Comparison of ENCODE assay signal across 13 cellular contexts in the genomic region with DNA sequence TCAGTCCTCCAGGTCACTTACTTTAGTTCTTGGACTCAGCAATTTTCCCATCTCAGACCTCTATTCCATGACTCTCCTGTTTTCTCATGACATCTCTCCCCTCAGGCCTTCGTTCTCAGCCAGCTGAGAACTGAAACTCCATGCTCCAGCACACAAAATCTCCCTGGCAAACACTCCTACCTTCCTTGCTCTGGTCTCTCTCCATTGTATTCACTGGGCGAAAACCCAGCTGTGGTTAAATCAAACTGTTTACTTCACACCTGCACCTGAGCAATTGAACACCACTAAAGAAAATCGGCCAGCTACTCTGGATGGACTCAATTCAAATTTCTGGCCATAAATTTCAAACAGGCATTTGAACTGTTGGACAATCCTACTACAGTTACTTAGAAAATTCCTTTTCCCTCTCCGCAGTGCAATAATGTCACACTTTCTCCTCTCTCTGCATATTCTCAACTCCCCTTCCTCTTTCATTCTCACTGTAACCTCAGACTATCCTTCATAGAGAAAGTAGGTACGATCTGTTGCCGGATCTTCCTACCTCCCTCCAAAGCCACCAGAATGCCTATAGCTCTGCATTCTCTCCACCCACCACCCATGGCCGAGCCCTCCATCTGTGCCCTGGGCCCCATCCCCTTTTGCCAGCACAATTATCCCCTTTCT.
DNase-seq lines count a peak whose midpoint lies in the region; ATAC-seq and TF ChIP-seq lines count a peak whose summit lies in the region.
"Had no signal": no experiment of that assay in that cellular context is flagged by ENCODE, and none has a peak within 500 bp of the region (broad histone marks: within the 10 kb centered on the region; RNA-seq: fewer than 3 reads in every experiment).

No MANE protein-coding gene starts in this region.

- no peaks in the 10 kb centered on the region for H3K36me3 ChIP-seq in HEK293 (ENCODE audit: control insufficient read depth in 2 of 2, insufficient read depth in 1 of 2, low read length in 2 of 2)
- no peaks in the 10 kb centered on the region for H3K36me3 ChIP-seq in psoas muscle (ENCODE audit: insufficient read depth in 1 of 2, low read depth in 1 of 2)

- 49 to 68% (median 53%) methylated on average over 7 of the region's 7 CpGs for WGBS in psoas muscle, 3 donors

- H3K4me3 ChIP-seq in HEK293 (ENCODE audit: low read depth, low read length), result no peak overlapping the region
- no peak overlapping the region for H3K4me3 ChIP-seq in psoas muscle

- DNase-seq in COLO668 (lab: John Stamatoyannopoulos, UW; ENCODE audit: unreplicated experiment) (peak; percentile 30), RPMI8226 (peak; percentile 68), psoas muscle (no peak), natural killer cell (no peak), KG1 (lab: John Stamatoyannopoulos, UW) (no peak)
- DNase-seq in activated CD4-positive, CD25-positive, alpha-beta regulatory T cell treated with anti-CD3 and anti-CD28 coated beads, Interleukin-2, amount 50 U/mL, for 72 hours, result no peak
- DNase-seq: activated CD4-positive, CD25-positive, alpha-beta regulatory T cell; activated CD8-positive, alpha-beta memory T cell treated with anti-CD3 and anti-CD28 coated beads, Interleukin-2, amount 50 U/mL, for 48 hours; activated naive CD8-positive, alpha-beta T cell treated with anti-CD3 and anti-CD28 coated beads, Interleukin-2, amount 10 ng/mL, durations not matched to agents 7 days and 5 days; NCI-H1436; stimulated activated CD4-positive, alpha-beta T cell treated with anti-CD3 and anti-CD28 coated beads, Interleukin-12 subunit alpha, Interleukin-12 subunit beta, amount 100 ng/mL, for 4 hours had no signal

- H3K27ac Mint-ChIP-seq in natural killer cell, result no peak overlapping the region
- H3K27ac Mint-ChIP-seq: activated naive CD8-positive, alpha-beta T cell treated with anti-CD3 and anti-CD28 coated beads, Interleukin-2, amount 10 ng/mL, durations not matched to agents 7 days and 5 days had no signal

- POLR2A ChIA-PET in HEK293 (lab: Yijun Ruan, JAX), result interaction anchor here (1.1 kb wide), 1 partner anchor 110 kb away, joined by 3 read pairs; no protein-coding TSS in a partner anchor

- no peaks in the 10 kb centered on the region for H3K9me3 Mint-ChIP-seq in natural killer cell
- H3K9me3 Mint-ChIP-seq: activated naive CD8-positive, alpha-beta T cell treated with anti-CD3 and anti-CD28 coated beads, Interleukin-2, amount 10 ng/mL, durations not matched to agents 7 days and 5 days had no signal

- H3K9me3 ChIP-seq in HEK293 (ENCODE audit: control insufficient read depth, insufficient read depth, low read depth, low read length), result no peaks in the 10 kb centered on the region
- no peaks in the 10 kb centered on the region for H3K9me3 ChIP-seq in psoas muscle

- H3K4me1 Mint-ChIP-seq in natural killer cell, result no peaks in the 10 kb centered on the region

- no peak overlapping the region for H3K4me3 Mint-ChIP-seq in natural killer cell
- H3K4me3 Mint-ChIP-seq: activated naive CD8-positive, alpha-beta T cell treated with anti-CD3 and anti-CD28 coated beads, Interleukin-2, amount 10 ng/mL, durations not matched to agents 7 days and 5 days had no signal

- no peaks in the 10 kb centered on the region for H3K27me3 ChIP-seq in psoas muscle (ENCODE audit: insufficient read depth in 3 of 3, low read length in 2 of 3)

- CTCF ChIA-PET in HEK293 (lab: Yijun Ruan, JAX), result interaction anchor here (0.8 to 1.4 kb wide), 8 partner anchors 25 to 338 kb away, joined by 3 to 4 read pairs (median 3); no protein-coding TSS in a partner anchor

- no peak for ATAC-seq in psoas muscle
- ATAC-seq in natural killer cell, result no peak
- no peak for ATAC-seq in SK-N-SH treated with all-trans-retinoic acid at 6 μM for 48 hours

- H3K27ac ChIP-seq in HEK293 (ENCODE audit: extremely low read depth, low read depth, low read length), result no peak overlapping the region
- peak overlapping the region; percentile 93 for H3K27ac ChIP-seq in psoas muscle

- peaks cover 4% of the 10 kb centered on the region for H3K4me1 ChIP-seq in HEK293 (ENCODE audit: control insufficient read depth, insufficient read depth, low read length)
- H3K4me1 ChIP-seq in psoas muscle, result peaks cover 39% of the 10 kb centered on the region

- no peaks in the 10 kb centered on the region for H3K36me3 Mint-ChIP-seq in natural killer cell
- H3K36me3 Mint-ChIP-seq: activated naive CD8-positive, alpha-beta T cell treated with anti-CD3 and anti-CD28 coated beads, Interleukin-2, amount 10 ng/mL, durations not matched to agents 7 days and 5 days had no signal

- no peak for TF ChIP-seq CTCF in HEK293 (tag by site-specific recombination; IDR thresholded peaks at IDR 0.05)
- TF ChIP-seq CTCF in psoas muscle (IDR thresholded peaks at IDR 0.05), result no peak
- no peak for TF ChIP-seq CTCF in natural killer cell (IDR thresholded peaks at IDR 0.05)

- intact Hi-C loops in psoas muscle (cut with DNase I) (loop anchor here in 1 of 2 donors (10.0 kb wide), 1 partner anchor 527 kb away; no protein-coding TSS in a partner anchor), natural killer cell (cut with micrococcal nuclease) (no loop called here)

- H3K27me3 Mint-ChIP-seq in natural killer cell (ENCODE audit: low read depth in 2 of 2), result peaks cover 9 to 12% of the 10 kb centered on the region in 2 donors

TF ChIP-seq in HEK293, 187 proteins besides CTCF, POLR2A, EP300 and RAD21:
- TF ChIP-seq RBAK (tag by site-specific recombination; IDR thresholded peaks at IDR 0.05) (no peak), ZNF221 (tag by site-specific recombination; IDR thresholded peaks at IDR 0.05; ENCODE audit: borderline replicate concordance) (no peak), ZNF391 (tag by site-specific recombination; IDR thresholded peaks at IDR 0.05; ENCODE audit: borderline replicate concordance, low read depth) (no peak), ZNF146 (tag by site-specific recombination; IDR thresholded peaks at IDR 0.05) (no peak), PRDM1 (tag by site-specific recombination; IDR thresholded peaks at IDR 0.05) (peak; percentile 55), ZNF558 (tag by site-specific recombination; IDR thresholded peaks at IDR 0.05) (no peak), ZNF600 (tag by site-specific recombination; IDR thresholded peaks at IDR 0.05) (peak; percentile 28; the same call in 1 of the 2 replicates)
TF ChIP-seq in HEK293: peak in this region for 2.

TF ChIP-seq in SK-N-SH treated with all-trans-retinoic acid at 6 μM for 48 hours, 23 proteins besides CTCF, POLR2A, EP300 and RAD21:
- TF ChIP-seq, protein P1, sequence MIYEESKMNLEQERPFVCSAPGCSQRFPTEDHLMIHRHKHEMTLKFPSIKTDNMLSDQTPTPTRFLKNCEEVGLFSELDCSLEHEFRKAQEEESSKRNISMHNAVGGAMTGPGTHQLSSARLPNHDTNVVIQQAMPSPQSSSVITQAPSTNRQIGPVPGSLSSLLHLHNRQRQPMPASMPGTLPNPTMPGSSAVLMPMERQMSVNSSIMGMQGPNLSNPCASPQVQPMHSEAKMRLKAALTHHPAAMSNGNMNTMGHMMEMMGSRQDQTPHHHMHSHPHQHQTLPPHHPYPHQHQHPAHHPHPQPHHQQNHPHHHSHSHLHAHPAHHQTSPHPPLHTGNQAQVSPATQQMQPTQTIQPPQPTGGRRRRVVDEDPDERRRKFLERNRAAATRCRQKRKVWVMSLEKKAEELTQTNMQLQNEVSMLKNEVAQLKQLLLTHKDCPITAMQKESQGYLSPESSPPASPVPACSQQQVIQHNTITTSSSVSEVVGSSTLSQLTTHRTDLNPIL (CRISPR knock-in tag; IDR thresholded peaks at IDR 0.05; ENCODE audit: low read depth), result no peak
- TF ChIP-seq TOX (CRISPR knock-in tag; IDR thresholded peaks at IDR 0.05; ENCODE audit: borderline replicate concordance), result no peak
- TF ChIP-seq ZNF70 (CRISPR knock-in tag; IDR thresholded peaks at IDR 0.05), result no peak
- no peak for TF ChIP-seq ZNF565 (CRISPR knock-in tag; conservative IDR thresholded peaks at IDR 0.05; ENCODE audit: low read depth)
- no peak for TF ChIP-seq ESRRG (CRISPR knock-in tag; IDR thresholded peaks at IDR 0.05)
- no peak for TF ChIP-seq BACH2 (CRISPR knock-in tag; IDR thresholded peaks at IDR 0.05; ENCODE audit: borderline replicate concordance)
- TF ChIP-seq, protein P2, sequence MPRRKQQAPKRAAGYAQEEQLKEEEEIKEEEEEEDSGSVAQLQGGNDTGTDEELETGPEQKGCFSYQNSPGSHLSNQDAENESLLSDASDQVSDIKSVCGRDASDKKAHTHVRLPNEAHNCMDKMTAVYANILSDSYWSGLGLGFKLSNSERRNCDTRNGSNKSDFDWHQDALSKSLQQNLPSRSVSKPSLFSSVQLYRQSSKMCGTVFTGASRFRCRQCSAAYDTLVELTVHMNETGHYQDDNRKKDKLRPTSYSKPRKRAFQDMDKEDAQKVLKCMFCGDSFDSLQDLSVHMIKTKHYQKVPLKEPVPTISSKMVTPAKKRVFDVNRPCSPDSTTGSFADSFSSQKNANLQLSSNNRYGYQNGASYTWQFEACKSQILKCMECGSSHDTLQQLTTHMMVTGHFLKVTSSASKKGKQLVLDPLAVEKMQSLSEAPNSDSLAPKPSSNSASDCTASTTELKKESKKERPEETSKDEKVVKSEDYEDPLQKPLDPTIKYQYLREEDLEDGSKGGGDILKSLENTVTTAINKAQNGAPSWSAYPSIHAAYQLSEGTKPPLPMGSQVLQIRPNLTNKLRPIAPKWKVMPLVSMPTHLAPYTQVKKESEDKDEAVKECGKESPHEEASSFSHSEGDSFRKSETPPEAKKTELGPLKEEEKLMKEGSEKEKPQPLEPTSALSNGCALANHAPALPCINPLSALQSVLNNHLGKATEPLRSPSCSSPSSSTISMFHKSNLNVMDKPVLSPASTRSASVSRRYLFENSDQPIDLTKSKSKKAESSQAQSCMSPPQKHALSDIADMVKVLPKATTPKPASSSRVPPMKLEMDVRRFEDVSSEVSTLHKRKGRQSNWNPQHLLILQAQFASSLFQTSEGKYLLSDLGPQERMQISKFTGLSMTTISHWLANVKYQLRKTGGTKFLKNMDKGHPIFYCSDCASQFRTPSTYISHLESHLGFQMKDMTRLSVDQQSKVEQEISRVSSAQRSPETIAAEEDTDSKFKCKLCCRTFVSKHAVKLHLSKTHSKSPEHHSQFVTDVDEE (CRISPR knock-in tag; IDR thresholded peaks at IDR 0.05), result no peak
- no peak for TF ChIP-seq ARNTL (CRISPR knock-in tag; IDR thresholded peaks at IDR 0.05; ENCODE audit: borderline replicate concordance, low read depth)
- TF ChIP-seq TCF4 (CRISPR knock-in tag; IDR thresholded peaks at IDR 0.05; ENCODE audit: borderline replicate concordance), result no peak

Comparison
In these comparisons a context has a peak if more than half of its experiments do, and no peak if none do; other contexts are left out.
1. DNase-seq: peak in COLO668 (single experiment) and RPMI8226 (single experiment); none in psoas muscle (0 of 2), natural killer cell (single experiment), activated CD4-positive, CD25-positive, alpha-beta regulatory T cell treated with anti-CD3 and anti-CD28 coated beads, Interleukin-2, amount 50 U/mL, for 72 hours (single experiment) and KG1 (single experiment).